In genomic region chr3:14377838-14378169, GRCh38 we compare ENCODE assay signal across 1 cellular context.
TF ChIP-seq lines count a peak whose summit lies in the region.

No MANE protein-coding gene starts in this region.

TF ChIP-seq in WTC11, 78 proteins besides CTCF, POLR2A, EP300 and RAD21 (continued from another document):
- no peak for TF ChIP-seq STAT6 (CRISPR knock-in tag; conservative IDR thresholded peaks at IDR 0.05; ENCODE audit: low read depth)
- no peak for TF ChIP-seq MYBL2 (CRISPR knock-in tag; IDR thresholded peaks at IDR 0.05)
TF ChIP-seq in WTC11: peak in this region for 0.
